10 cellular contexts compared by ENCODE assay signal in genomic region chr1:7223334-7224080, GRCh38.
DNase-seq lines count a peak whose midpoint lies in the region; ATAC-seq and FAIRE-seq lines count a peak whose summit lies in the region.
"Had no signal": no experiment of that assay in that cellular context is flagged by ENCODE, and none has a peak within 500 bp of the region (broad histone marks: within the 10 kb centered on the region; RNA-seq: fewer than 3 reads in every experiment).

No MANE protein-coding gene starts in this region.

- no peak for FAIRE-seq in small intestine (lab: Jason Lieb, UNC)

- in situ Hi-C loops in Caki2 (cut with HindIII; ENCODE audit: low pct_unique_long_range_greater_than_20kb, low sequenced_read_pairs) = no loop called here

- no peaks in the 10 kb centered on the region for H3K9me3 ChIP-seq in small intestine (ENCODE audit: control insufficient read depth, low read depth)
- H3K9me3 ChIP-seq: upper lobe of left lung had no signal

- no peak overlapping the region for H3K4me3 ChIP-seq in small intestine (ENCODE audit: low read depth in 1 of 2, low read length in 2 of 2)
- H3K4me3 ChIP-seq: upper lobe of left lung had no signal

- 80 to 85% (median 83%) methylated on average over 9 of the region's 9 CpGs for WGBS in small intestine, 3 donors

- H3K27ac ChIP-seq in small intestine (ENCODE audit: low read depth in 1 of 2, low read length in 1 of 2) = no peak overlapping the region
- H3K27ac ChIP-seq: upper lobe of left lung had no signal

- DNase-seq in Caki2 (ENCODE audit: low read depth) (peak; percentile 15), HT1080 (ENCODE audit: low read depth) (peak; percentile 75), amniotic stem cell (lab: John Stamatoyannopoulos, UW) (peak; percentile 48), kidney tubule cell (ENCODE audit: low spot score) (peak; percentile 60), NCI-H2171 treated with DMSO at 0.1 percent for 48 hours (lab: John Stamatoyannopoulos, UW) (no peak), small intestine (no peak)
- DNase-seq: NCI-H1105 had no signal

- ATAC-seq in HG03457 (IDR thresholded peaks at IDR 0.05; ENCODE audit: unreplicated experiment) = no peak
- no peak for ATAC-seq in activated CD4-positive, CD25-positive, alpha-beta regulatory T cell treated with anti-CD3 and anti-CD28 coated beads, Interleukin-2, amount 50 U/mL, for 24 hours

- H3K36me3 ChIP-seq in small intestine (ENCODE audit: control insufficient read depth in 2 of 2, insufficient read depth in 2 of 2, low read length in 2 of 2) = no peaks in the 10 kb centered on the region
- H3K36me3 ChIP-seq: upper lobe of left lung had no signal

- H3K4me1 ChIP-seq in small intestine (ENCODE audit: control insufficient read depth in 2 of 2, insufficient read depth in 1 of 2, low read depth in 1 of 2, low read length in 1 of 2) = no peaks in the 10 kb centered on the region
- H3K4me1 ChIP-seq: upper lobe of left lung had no signal

- H3K27me3 ChIP-seq in small intestine (ENCODE audit: control insufficient read depth in 2 of 2, insufficient read depth in 2 of 2, low read length in 2 of 2) = no peaks in the 10 kb centered on the region
- H3K27me3 ChIP-seq: upper lobe of left lung had no signal

Comparison
In these comparisons a context has a peak if more than half of its experiments do, and no peak if none do; other contexts are left out.
1. DNase-seq: peak in Caki2 (single experiment), HT1080 (single experiment), amniotic stem cell (single experiment) and kidney tubule cell (single experiment); none in NCI-H2171 treated with DMSO at 0.1 percent for 48 hours (single experiment) and small intestine (single experiment).